In genomic region chr10:103734731-103735130, GRCh38 we compare ENCODE assay signal across 22 cellular contexts.
"Had no signal": no experiment of that assay in that cellular context is flagged by ENCODE, and none has a peak within 500 bp of the region (broad histone marks: within the 10 kb centered on the region; RNA-seq: fewer than 3 reads in every experiment).

No MANE protein-coding gene starts in this region.

- H3K27me3 ChIP-seq: esophagus muscularis mucosa, right lobe of liver, stomach, suprapubic skin, transverse colon, uterus had no signal

- H3K4me1 ChIP-seq: right lobe of liver, uterus had no signal

- H3K9me3 Mint-ChIP-seq: activated B cell treated with CpG ODN at 0.5 μM for 24 hours; activated naive CD8-positive, alpha-beta T cell treated with anti-CD3 and anti-CD28 coated beads, Interleukin-2, amount 10 ng/mL, durations not matched to agents 7 days and 5 days; dendritic cell treated with granulocyte-macrophage colony-stimulating factor and Interleukin-4, amounts not matched to agents 40 ng/mL and 50 ng/mL, for 4 days; nephron progenitor cell; stimulated activated effector memory CD8-positive, alpha-beta T cell treated with anti-CD3 and anti-CD28 coated beads, Interleukin-12 subunit alpha, Interleukin-12 subunit beta, amount 100 ng/mL, for 72 hours had no signal

- H3K27ac Mint-ChIP-seq: activated B cell treated with CpG ODN at 0.5 μM for 24 hours; activated CD4-positive, alpha-beta T cell treated with anti-CD3 and anti-CD28 coated beads for 36 hours; activated naive CD8-positive, alpha-beta T cell treated with anti-CD3 and anti-CD28 coated beads, Interleukin-2, amount 10 ng/mL, durations not matched to agents 7 days and 5 days; dendritic cell treated with granulocyte-macrophage colony-stimulating factor and Interleukin-4, amounts not matched to agents 40 ng/mL and 50 ng/mL, for 4 days; memory B cell; nephron progenitor cell; stimulated activated effector memory CD8-positive, alpha-beta T cell treated with anti-CD3 and anti-CD28 coated beads, Interleukin-12 subunit alpha, Interleukin-12 subunit beta, amount 100 ng/mL, for 72 hours had no signal

- H3K27ac ChIP-seq: esophagus muscularis mucosa, right lobe of liver, stomach, transverse colon, uterus had no signal

- DNase-seq: activated B cell treated with CpG ODN at 0.5 μM for 24 hours; activated CD4-positive, alpha-beta T cell treated with anti-CD3 and anti-CD28 coated beads for 36 hours; activated CD4-positive, alpha-beta T cell treated with anti-CD3 and anti-CD28 coated beads, Interleukin-2, amount 50 U/mL, for 48 hours; activated naive CD4-positive, alpha-beta T cell treated with Interleukin-2 at 50 U/mL for 16 hours; activated naive CD8-positive, alpha-beta T cell treated with anti-CD3 and anti-CD28 coated beads, Interleukin-2, amount 10 ng/mL, durations not matched to agents 7 days and 5 days; activated T-cell treated with anti-CD3 and anti-CD28 coated beads, Interleukin-2, amount 50 U/mL, for 48 hours; effector CD8-positive, alpha-beta T cell; left colon; nephron progenitor cell; nucleus accumbens; stimulated activated CD4-positive, alpha-beta T cell treated with anti-CD3 and anti-CD28 coated beads, Interleukin-2, amount 100 ng/mL, for 24 hours; stomach; T1000; transverse colon; uterus had no signal

- H3K4me3 ChIP-seq: esophagus muscularis mucosa, right lobe of liver, skin epidermis, stomach, suprapubic skin, transverse colon, uterus had no signal

- H3K36me3 ChIP-seq: right lobe of liver, stomach, suprapubic skin, transverse colon, uterus had no signal

- H3K36me3 Mint-ChIP-seq: activated naive CD8-positive, alpha-beta T cell treated with anti-CD3 and anti-CD28 coated beads, Interleukin-2, amount 10 ng/mL, durations not matched to agents 7 days and 5 days; memory B cell; stimulated activated effector memory CD8-positive, alpha-beta T cell treated with anti-CD3 and anti-CD28 coated beads, Interleukin-12 subunit alpha, Interleukin-12 subunit beta, amount 100 ng/mL, for 72 hours had no signal

- ATAC-seq: activated CD4-positive, alpha-beta T cell treated with anti-CD3 and anti-CD28 coated beads for 36 hours; left colon; right lobe of liver; stimulated activated effector memory CD8-positive, alpha-beta T cell treated with anti-CD3 and anti-CD28 coated beads, Interleukin-12 subunit alpha, Interleukin-12 subunit beta, amount 100 ng/mL, for 72 hours had no signal

- H3K9me3 ChIP-seq: esophagus muscularis mucosa, right lobe of liver, stomach, suprapubic skin, transverse colon, uterus had no signal
